In the genomic region with DNA sequence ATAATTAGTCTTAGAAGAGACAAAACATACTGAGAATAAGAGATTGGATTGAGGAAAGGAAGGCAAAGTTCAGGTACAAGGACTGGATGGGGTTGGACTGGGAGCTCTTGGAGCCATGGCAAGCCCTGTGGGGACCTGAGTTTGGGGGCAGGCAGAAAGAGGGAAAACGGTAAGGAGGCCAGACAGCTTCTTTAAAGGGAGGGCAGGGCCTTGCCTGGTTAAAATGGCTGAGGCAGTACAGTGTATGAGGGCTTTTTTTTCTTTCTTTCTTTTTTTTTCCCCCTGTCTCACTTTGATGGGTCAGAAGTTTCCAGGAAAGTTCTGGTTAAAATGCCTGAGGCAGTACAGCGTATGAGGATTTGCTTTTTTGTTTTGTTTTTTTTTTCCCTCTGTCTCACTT, we compare ENCODE assay signal across 10 cellular contexts. TPM values are rescaled to one million over a fixed set of nuclear protein-coding genes. Genes with fewer than 3 reads are reported as not detected.
DNase-seq lines count a peak whose midpoint lies in the region; ATAC-seq and TF ChIP-seq lines count a peak whose summit lies in the region.
"Had no signal": no experiment of that assay in that cellular context is flagged by ENCODE, and none has a peak within 500 bp of the region (broad histone marks: within the 10 kb centered on the region; RNA-seq: fewer than 3 reads in every experiment).

No MANE protein-coding gene starts in this region.

- peak; percentile 8 for ATAC-seq in Right ventricle myocardium superior (ENCODE audit: poor library complexity)
- ATAC-seq in Right ventricle myocardium inferior: no peak
- ATAC-seq in left ventricle myocardium superior: peak; percentile 21
- ATAC-seq in GM18858 (IDR thresholded peaks at IDR 0.05; ENCODE audit: unreplicated experiment): no peak
- ATAC-seq: PC-3 had no signal

- peak overlapping the region; percentile 48 for H3K27ac ChIP-seq in parathyroid adenoma

- H3K27me3 ChIP-seq in parathyroid adenoma (ENCODE audit: control insufficient read depth, insufficient read depth, low read length): no peaks in the 10 kb centered on the region

- peaks cover 22% of the 10 kb centered on the region for H3K79me2 ChIP-seq in parathyroid adenoma

- DNase-seq in Right ventricle myocardium superior: no peak
- DNase-seq in Right ventricle myocardium inferior (ENCODE audit: missing footprints): no peak
- DNase-seq in left ventricle myocardium superior: no peak
- DNase-seq in SW480 (ENCODE audit: low spot score): no peak
- DNase-seq in NOMO-1 treated with DMSO at 0.1 percent for 48 hours (lab: John Stamatoyannopoulos, UW; ENCODE audit: unreplicated experiment): no peak
- DNase-seq in C1 segment of cervical spinal cord (lab: John Stamatoyannopoulos, UW): no peak
- DNase-seq: activated naive CD4-positive, alpha-beta T cell treated with anti-CD3 and anti-CD28 coated beads for 36 hours; PC-3 had no signal

- H3K9me3 ChIP-seq in parathyroid adenoma (ENCODE audit: control insufficient read depth, low read length): no peaks in the 10 kb centered on the region

- no peak overlapping the region for H3K9ac ChIP-seq in parathyroid adenoma

- H2AFZ ChIP-seq in parathyroid adenoma: peak overlapping the region; percentile 21

- H3K4me1 ChIP-seq in parathyroid adenoma: peaks cover 18% of the 10 kb centered on the region

- H3K4me3 ChIP-seq in parathyroid adenoma (ENCODE audit: low read depth, low read length): no peak overlapping the region

- intact Hi-C loops in Right ventricle myocardium superior (cut with DNase I): no loop called here
- intact Hi-C loops in Right ventricle myocardium inferior (cut with DNase I): no loop called here
- intact Hi-C loops in left ventricle myocardium superior (cut with micrococcal nuclease): no loop called here

- peak overlapping the region; percentile 17 for H3K4me2 ChIP-seq in parathyroid adenoma (ENCODE audit: low read length)

- no peaks in the 10 kb centered on the region for H3K36me3 ChIP-seq in parathyroid adenoma (ENCODE audit: control insufficient read depth, insufficient read depth, low read length)

- no peak for TF ChIP-seq CTCF in parathyroid adenoma (IDR thresholded peaks at IDR 0.05)

RNA-seq across cellular contexts. Expression of a gene that starts 16.7 kb away (rescaled TPM):
- total RNA-seq in Right ventricle myocardium superior (24.9 TPM), Right ventricle myocardium inferior (25.2 TPM), left ventricle myocardium superior (20.9 TPM)

Comparison
In these comparisons a context has a peak if more than half of its experiments do, and no peak if none do; other contexts are left out.
1. ATAC-seq: peak in Right ventricle myocardium superior (single experiment) and left ventricle myocardium superior (single experiment); none in Right ventricle myocardium inferior (single experiment) and GM18858 (single experiment).